8 cellular contexts compared by ENCODE assay signal in genomic region chr16:30052671-30053372, GRCh38. TPM values are rescaled to one million over a fixed set of nuclear protein-coding genes. Genes with fewer than 3 reads are reported as not detected.
DNase-seq lines count a peak whose midpoint lies in the region; ATAC-seq lines count a peak whose summit lies in the region.

No MANE protein-coding gene starts in this region.

- H3K36me3 ChIP-seq in urinary bladder (ENCODE audit: insufficient read depth), result no peaks in the 10 kb centered on the region

- H3K27me3 ChIP-seq in right cardiac atrium (ENCODE audit: control insufficient read depth, insufficient read depth), result no peaks in the 10 kb centered on the region

- peak overlapping the region; percentile 57 for H3K4me3 ChIP-seq in right cardiac atrium (ENCODE audit: low read length)
- peak overlapping the region; percentile 53 for H3K4me3 ChIP-seq in urinary bladder (ENCODE audit: low read depth, low read length)

- no peaks in the 10 kb centered on the region for H3K4me1 ChIP-seq in right cardiac atrium (ENCODE audit: control insufficient read depth, insufficient read depth, low read length)
- no peaks in the 10 kb centered on the region for H3K4me1 ChIP-seq in urinary bladder (ENCODE audit: insufficient read depth)

- DNase-seq in EH (ENCODE audit: low read depth) (peak; percentile 91), NCI-H1694 treated with DMSO at 0.1 percent for 48 hours (lab: John Stamatoyannopoulos, UW) (peak; percentile 68), T-helper 17 cell (peak; percentile 74 to 82 (median 77)), amygdala (lab: John Stamatoyannopoulos, UW) (peak in 55 of 56 donors; percentile 17 to 94 (median 77)), right cardiac atrium (peak; percentile 95 to 98 (median 98)), pulmonary artery endothelial cell (ENCODE audit: low read depth, low spot score) (peak; percentile 69)

- peak overlapping the region; percentile 94 for H3K4me3 Mint-ChIP-seq in T-helper 17 cell

- ATAC-seq in HG02642 (IDR thresholded peaks at IDR 0.05; ENCODE audit: poor library complexity, unreplicated experiment) (peak; percentile 83), T-helper 17 cell (peak; percentile 77), right cardiac atrium (peak; percentile 94)

- H3K27ac ChIP-seq in right cardiac atrium (ENCODE audit: low read length) (no peak overlapping the region), urinary bladder (ENCODE audit: low read depth) (no peak overlapping the region)

- 5% methylated on average over 58 of the region's 58 CpGs for WGBS in right cardiac atrium
- WGBS in urinary bladder, result 4% methylated on average over 58 of the region's 58 CpGs

- H3K36me3 Mint-ChIP-seq in T-helper 17 cell (ENCODE audit: low read depth), result no peaks in the 10 kb centered on the region

- no peaks in the 10 kb centered on the region for H3K9me3 ChIP-seq in T-helper 17 cell (ENCODE audit: control insufficient read depth, low read length, poor library complexity, severe bottlenecking)
- H3K9me3 ChIP-seq in right cardiac atrium (ENCODE audit: control insufficient read depth, low read length), result no peaks in the 10 kb centered on the region

- intact Hi-C loops in right cardiac atrium (cut with DNase I), result no loop called here

- H3K27ac Mint-ChIP-seq in T-helper 17 cell, result peak overlapping the region; percentile 14

- H3K4me1 Mint-ChIP-seq in T-helper 17 cell, result peaks cover 14% of the 10 kb centered on the region

- H3K27me3 Mint-ChIP-seq in T-helper 17 cell, result no peaks in the 10 kb centered on the region

RNA-seq across cellular contexts. Expression of gene ALDOA, which starts 12.7 kb away (rescaled TPM):
- total RNA-seq in T-helper 17 cell, result 100 to 1,000 TPM; 421 to 426 TPM
- 1,000 to 10,000 TPM; 2,625 to 3,581 (median 3,363) TPM for total RNA-seq in right cardiac atrium
- polyA plus RNA-seq in right cardiac atrium, result 3,115 TPM
- 501 and 602 TPM in 2 replicates for total RNA-seq in pulmonary artery endothelial cell
- 126 TPM for total RNA-seq in urinary bladder
- polyA plus RNA-seq in urinary bladder, result 1,530 TPM

RNA-seq across cellular contexts. Expression of gene TLCD3B, which starts 21.8 kb away (rescaled TPM):
- total RNA-seq in T-helper 17 cell (not detected), right cardiac atrium (not detected), pulmonary artery endothelial cell (0.11 and 0.13 TPM in 2 replicates), urinary bladder (0.32 TPM)
- polyA plus RNA-seq in right cardiac atrium (not detected), urinary bladder (0.22 TPM)

RNA-seq across cellular contexts. Expression of gene PPP4C, which starts 23.0 kb away (rescaled TPM):
- total RNA-seq in T-helper 17 cell (10 to 100 TPM; 80.8 to 89.3 TPM), right cardiac atrium (10 to 100 TPM; 31.3 to 40.8 (median 36.0) TPM), pulmonary artery endothelial cell (271 and 311 TPM in 2 replicates), urinary bladder (56.2 TPM)
- polyA plus RNA-seq in right cardiac atrium (51.8 TPM), urinary bladder (93.8 TPM)

RNA-seq across cellular contexts. Expression of gene C16orf92, which starts 29.8 kb away (rescaled TPM):
- total RNA-seq in T-helper 17 cell (not detected), right cardiac atrium (not detected), pulmonary artery endothelial cell (not detected in 2 replicates), urinary bladder (not detected)
- polyA plus RNA-seq in right cardiac atrium (not detected), urinary bladder (not detected)

RNA-seq across cellular contexts. Expression of gene TBX6, which starts 38.9 kb away (rescaled TPM):
- under 1 TPM; 0.65 to 0.94 TPM for total RNA-seq in T-helper 17 cell
- 1 to 10 TPM in 2 of 4 donors, under 1 TPM in 2; 0.67 to 1.2 (median 1.0) TPM for total RNA-seq in right cardiac atrium
- polyA plus RNA-seq in right cardiac atrium, result 0.93 TPM
- total RNA-seq in pulmonary artery endothelial cell, result 0.07 and 0.18 TPM in 2 replicates
- total RNA-seq in urinary bladder, result 0.79 TPM
- polyA plus RNA-seq in urinary bladder, result 2.2 TPM
